In genomic region chr10:27784272-27784671, GRCh38 we compare ENCODE assay signal across 5 cellular contexts. TPM values are rescaled to one million over a fixed set of nuclear protein-coding genes. Genes with fewer than 3 reads are reported as not detected.
"Had no signal": no experiment of that assay in that cellular context is flagged by ENCODE, and none has a peak within 500 bp of the region (broad histone marks: within the 10 kb centered on the region; RNA-seq: fewer than 3 reads in every experiment).

No MANE protein-coding gene starts in this region.

- H3K9me3 ChIP-seq: HAP-1 had no signal

- H3K27ac ChIP-seq: GM23248 had no signal

- H3K36me3 ChIP-seq: HAP-1 had no signal

- H3K9ac ChIP-seq: GM23248 had no signal

- H3K4me3 ChIP-seq: GM23248, HAP-1, K562 had no signal

- H2AFZ ChIP-seq: GM23248 had no signal

RNA-seq across cellular contexts. Expression of gene MKX, which starts 38.7 kb away (rescaled TPM):
- total RNA-seq: H4, HT-29 had no signal
